Comparison of ENCODE assay signal across 1 cellular context in the genomic region with DNA sequence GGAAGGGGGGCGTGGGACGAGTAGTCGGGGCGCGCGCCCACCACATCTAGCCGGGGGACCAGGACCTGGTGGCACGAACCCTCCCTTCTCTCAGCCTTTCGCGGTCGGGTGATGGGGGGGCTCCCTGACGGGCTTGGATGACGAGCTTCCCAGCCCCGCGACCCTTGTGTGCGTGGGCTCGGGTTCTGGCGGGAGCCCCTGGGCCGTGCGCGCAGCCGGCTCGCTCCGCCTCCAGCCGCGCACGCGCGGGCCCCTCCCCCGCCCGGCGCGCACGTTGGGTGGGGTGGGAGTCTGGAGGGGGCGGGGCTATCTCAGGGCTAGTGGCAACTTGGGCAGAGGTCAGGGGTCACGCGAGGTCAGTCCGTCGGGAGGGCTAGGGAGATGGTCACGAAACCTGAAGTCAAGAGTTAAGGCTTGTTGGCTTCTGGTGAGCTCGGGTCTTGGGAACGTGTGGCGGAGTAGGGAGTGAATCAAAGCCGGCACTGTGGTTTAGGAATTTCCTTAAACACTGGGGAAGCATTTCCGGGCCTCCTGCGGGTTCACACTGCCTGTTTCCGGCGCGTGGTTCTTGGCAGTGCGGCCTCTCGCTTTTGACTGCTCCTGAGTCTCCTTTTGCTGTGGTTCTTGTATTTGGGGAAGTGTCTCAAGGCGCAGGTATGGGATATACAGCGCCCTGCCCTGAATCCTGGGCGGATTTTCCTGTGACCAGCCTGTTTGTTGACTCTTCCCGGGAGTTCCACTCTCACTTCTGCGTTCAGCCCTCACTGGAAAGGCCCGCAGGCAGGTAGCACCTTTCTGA.
A peak's percentile ranks its signal among the peaks of the same experiment; 100 is the strongest.
TF ChIP-seq lines count a peak whose summit lies in the region.

Gene SRCAP (plus strand): TSS at position 356 of the 799 bp plus-strand sequence. CDS start 1,654 bp downstream, outside the sequence.

TF ChIP-seq in K562, 482 proteins besides CTCF, POLR2A, EP300 and RAD21 (continued from another document and continues in another):
- TF ChIP-seq ZBTB11 (CRISPR knock-in tag; IDR thresholded peaks at IDR 0.05) (peak in 1 of 3 experiments; percentile 81; a peak in 2 of 6 replicates), MEIS2 (IDR thresholded peaks at IDR 0.05; ENCODE audit: partially characterized antibody) (peak; percentile 31), CREM (IDR thresholded peaks at IDR 0.05; ENCODE audit: low read depth) (peak; percentile 3; the same call in 1 of the 2 replicates), TAF15 (IDR thresholded peaks at IDR 0.05; ENCODE audit: low read depth, low read length) (no peak), ATF7 (IDR thresholded peaks at IDR 0.05) (no peak), PML (IDR thresholded peaks at IDR 0.05; ENCODE audit: low read length) (peak; percentile 43; the same call in 1 of the 2 replicates), RUNX1 (IDR thresholded peaks at IDR 0.05; ENCODE audit: low read depth) (no peak), CTBP1 (IDR thresholded peaks at IDR 0.05; ENCODE audit: borderline replicate concordance) (peak; percentile 10), REST (CRISPR knock-in tag; IDR thresholded peaks at IDR 0.05; ENCODE audit: low read depth) (peak; percentile 66), ZNF165 (CRISPR knock-in tag; IDR thresholded peaks at IDR 0.05; ENCODE audit: borderline replicate concordance) (no peak), CEBPB (tag; IDR thresholded peaks at IDR 0.05) (no peak), KLF6 (CRISPR knock-in tag; IDR thresholded peaks at IDR 0.05; ENCODE audit: borderline replicate concordance) (no peak), NCOA6 (IDR thresholded peaks at IDR 0.05) (no peak), KAT7 (CRISPR knock-in tag; IDR thresholded peaks at IDR 0.05; ENCODE audit: borderline replicate concordance) (no peak; the same call in 1 of the 2 replicates), BRF2 (IDR thresholded peaks at IDR 0.05; ENCODE audit: borderline replicate concordance, insufficient read depth, insufficient read length) (no peak), STAG1 (CRISPR knock-in tag; IDR thresholded peaks at IDR 0.05; ENCODE audit: borderline replicate concordance) (no peak), ZBTB1 (CRISPR knock-in tag; IDR thresholded peaks at IDR 0.05; ENCODE audit: borderline replicate concordance, low read depth) (peak; percentile 26; the same call in 1 of the 2 replicates), DACH1 (IDR thresholded peaks at IDR 0.05; ENCODE audit: partially characterized antibody) (no peak), SUPT5H (IDR thresholded peaks at IDR 0.05) (peak; percentile 57), MCM5 (IDR thresholded peaks at IDR 0.05; ENCODE audit: low read depth) (no peak), BCLAF1 (IDR thresholded peaks at IDR 0.05; ENCODE audit: borderline replicate concordance in 1 of 2, control insufficient read depth in 1 of 2, low read depth in 2 of 2, low read length in 1 of 2) (no peak), ZBTB17 (CRISPR knock-in tag; IDR thresholded peaks at IDR 0.05) (0 out of 2 replicates have a peak, but pooled peaks have one; percentile 40), FOXJ2 (tag; IDR thresholded peaks at IDR 0.05) (0 out of 2 replicates have a peak, but pooled peaks have one; percentile 64), KLF16 (IDR thresholded peaks at IDR 0.05) (no peak), SMAD1 (IDR thresholded peaks at IDR 0.05; ENCODE audit: low read depth, low read length, partially characterized antibody) (no peak), PCBP1 (IDR thresholded peaks at IDR 0.05; ENCODE audit: low read depth, low read length, poor library complexity, severe bottlenecking) (no peak), PTBP1 (IDR thresholded peaks at IDR 0.05; ENCODE audit: low read depth, low read length) (no peak), SMARCA5 (IDR thresholded peaks at IDR 0.05) (no peak), NBN (IDR thresholded peaks at IDR 0.05; ENCODE audit: low read depth) (no peak), NEUROD1 (IDR thresholded peaks at IDR 0.05; ENCODE audit: borderline replicate concordance, low read depth, low read length, partially characterized antibody) (no peak), ZFPM2 (CRISPR knock-in tag; IDR thresholded peaks at IDR 0.05) (no peak), BMI1 (IDR thresholded peaks at IDR 0.05; ENCODE audit: low read length) (no peak), ZNF239 (CRISPR knock-in tag; IDR thresholded peaks at IDR 0.05) (no peak), HDGF (IDR thresholded peaks at IDR 0.05) (no peak)
- TF ChIP-seq, protein P1, sequence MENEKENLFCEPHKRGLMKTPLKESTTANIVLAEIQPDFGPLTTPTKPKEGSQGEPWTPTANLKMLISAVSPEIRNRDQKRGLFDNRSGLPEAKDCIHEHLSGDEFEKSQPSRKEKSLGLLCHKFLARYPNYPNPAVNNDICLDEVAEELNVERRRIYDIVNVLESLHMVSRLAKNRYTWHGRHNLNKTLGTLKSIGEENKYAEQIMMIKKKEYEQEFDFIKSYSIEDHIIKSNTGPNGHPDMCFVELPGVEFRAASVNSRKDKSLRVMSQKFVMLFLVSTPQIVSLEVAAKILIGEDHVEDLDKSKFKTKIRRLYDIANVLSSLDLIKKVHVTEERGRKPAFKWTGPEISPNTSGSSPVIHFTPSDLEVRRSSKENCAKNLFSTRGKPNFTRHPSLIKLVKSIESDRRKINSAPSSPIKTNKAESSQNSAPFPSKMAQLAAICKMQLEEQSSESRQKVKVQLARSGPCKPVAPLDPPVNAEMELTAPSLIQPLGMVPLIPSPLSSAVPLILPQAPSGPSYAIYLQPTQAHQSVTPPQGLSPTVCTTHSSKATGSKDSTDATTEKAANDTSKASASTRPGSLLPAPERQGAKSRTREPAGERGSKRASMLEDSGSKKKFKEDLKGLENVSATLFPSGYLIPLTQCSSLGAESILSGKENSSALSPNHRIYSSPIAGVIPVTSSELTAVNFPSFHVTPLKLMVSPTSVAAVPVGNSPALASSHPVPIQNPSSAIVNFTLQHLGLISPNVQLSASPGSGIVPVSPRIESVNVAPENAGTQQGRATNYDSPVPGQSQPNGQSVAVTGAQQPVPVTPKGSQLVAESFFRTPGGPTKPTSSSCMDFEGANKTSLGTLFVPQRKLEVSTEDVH (IDR thresholded peaks at IDR 0.05; ENCODE audit: low read depth, partially characterized antibody): peak; percentile 73
- TF ChIP-seq, protein P2, sequence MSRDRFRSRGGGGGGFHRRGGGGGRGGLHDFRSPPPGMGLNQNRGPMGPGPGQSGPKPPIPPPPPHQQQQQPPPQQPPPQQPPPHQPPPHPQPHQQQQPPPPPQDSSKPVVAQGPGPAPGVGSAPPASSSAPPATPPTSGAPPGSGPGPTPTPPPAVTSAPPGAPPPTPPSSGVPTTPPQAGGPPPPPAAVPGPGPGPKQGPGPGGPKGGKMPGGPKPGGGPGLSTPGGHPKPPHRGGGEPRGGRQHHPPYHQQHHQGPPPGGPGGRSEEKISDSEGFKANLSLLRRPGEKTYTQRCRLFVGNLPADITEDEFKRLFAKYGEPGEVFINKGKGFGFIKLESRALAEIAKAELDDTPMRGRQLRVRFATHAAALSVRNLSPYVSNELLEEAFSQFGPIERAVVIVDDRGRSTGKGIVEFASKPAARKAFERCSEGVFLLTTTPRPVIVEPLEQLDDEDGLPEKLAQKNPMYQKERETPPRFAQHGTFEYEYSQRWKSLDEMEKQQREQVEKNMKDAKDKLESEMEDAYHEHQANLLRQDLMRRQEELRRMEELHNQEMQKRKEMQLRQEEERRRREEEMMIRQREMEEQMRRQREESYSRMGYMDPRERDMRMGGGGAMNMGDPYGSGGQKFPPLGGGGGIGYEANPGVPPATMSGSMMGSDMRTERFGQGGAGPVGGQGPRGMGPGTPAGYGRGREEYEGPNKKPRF (IDR thresholded peaks at IDR 0.05; ENCODE audit: low read depth, low read length): no peak
- TF ChIP-seq, protein P3, sequence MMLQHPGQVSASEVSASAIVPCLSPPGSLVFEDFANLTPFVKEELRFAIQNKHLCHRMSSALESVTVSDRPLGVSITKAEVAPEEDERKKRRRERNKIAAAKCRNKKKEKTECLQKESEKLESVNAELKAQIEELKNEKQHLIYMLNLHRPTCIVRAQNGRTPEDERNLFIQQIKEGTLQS (IDR thresholded peaks at IDR 0.05): no peak
- TF ChIP-seq, protein P3 (CRISPR knock-in tag; conservative IDR thresholded peaks at IDR 0.05): no peak
- TF ChIP-seq, protein P4, sequence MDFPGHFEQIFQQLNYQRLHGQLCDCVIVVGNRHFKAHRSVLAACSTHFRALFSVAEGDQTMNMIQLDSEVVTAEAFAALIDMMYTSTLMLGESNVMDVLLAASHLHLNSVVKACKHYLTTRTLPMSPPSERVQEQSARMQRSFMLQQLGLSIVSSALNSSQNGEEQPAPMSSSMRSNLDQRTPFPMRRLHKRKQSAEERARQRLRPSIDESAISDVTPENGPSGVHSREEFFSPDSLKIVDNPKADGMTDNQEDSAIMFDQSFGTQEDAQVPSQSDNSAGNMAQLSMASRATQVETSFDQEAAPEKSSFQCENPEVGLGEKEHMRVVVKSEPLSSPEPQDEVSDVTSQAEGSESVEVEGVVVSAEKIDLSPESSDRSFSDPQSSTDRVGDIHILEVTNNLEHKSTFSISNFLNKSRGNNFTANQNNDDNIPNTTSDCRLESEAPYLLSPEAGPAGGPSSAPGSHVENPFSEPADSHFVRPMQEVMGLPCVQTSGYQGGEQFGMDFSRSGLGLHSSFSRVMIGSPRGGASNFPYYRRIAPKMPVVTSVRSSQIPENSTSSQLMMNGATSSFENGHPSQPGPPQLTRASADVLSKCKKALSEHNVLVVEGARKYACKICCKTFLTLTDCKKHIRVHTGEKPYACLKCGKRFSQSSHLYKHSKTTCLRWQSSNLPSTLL (IDR thresholded peaks at IDR 0.05): no peak
